19 cellular contexts compared by ENCODE assay signal in the genomic region with DNA sequence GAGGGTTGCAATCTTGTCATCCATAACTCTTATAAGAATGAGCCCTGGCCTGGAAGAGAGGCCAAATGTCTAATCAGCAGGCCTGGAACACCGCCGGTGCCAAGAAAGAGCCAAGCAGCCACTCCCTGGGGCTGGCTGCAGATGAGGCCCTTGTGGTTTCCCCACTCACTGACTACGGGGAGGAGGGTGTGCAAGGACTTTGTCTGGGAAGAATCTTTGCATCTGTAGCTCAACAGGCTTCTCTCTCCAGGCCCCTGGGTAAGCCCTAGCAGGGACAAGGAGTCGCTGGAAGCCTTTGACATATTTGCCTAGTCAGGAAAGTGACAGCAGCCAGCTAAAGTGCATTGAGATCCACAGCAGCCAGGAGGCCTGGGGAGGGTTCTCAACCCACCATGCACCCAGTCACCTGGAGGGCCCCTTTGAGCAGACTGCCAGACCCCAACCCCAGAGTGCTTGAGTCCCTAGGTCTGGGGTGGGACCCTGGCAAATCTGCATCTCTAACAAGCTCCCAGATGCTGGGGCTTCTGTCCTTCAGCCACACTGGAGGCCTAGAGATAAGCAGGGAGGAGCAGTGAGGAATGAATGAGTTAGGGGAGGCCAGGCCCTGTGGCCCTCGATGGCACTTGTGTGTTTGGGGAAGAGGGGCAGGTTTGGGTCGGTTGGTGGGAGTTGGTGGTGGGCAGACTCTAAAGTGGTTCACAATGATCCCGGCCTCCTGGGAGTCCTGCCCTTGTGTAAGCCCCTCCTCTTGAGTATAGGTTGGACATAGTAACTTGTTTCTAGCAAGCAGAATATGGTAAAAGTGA. TPM values are rescaled to one million over a fixed set of nuclear protein-coding genes. Genes with fewer than 3 reads are reported as not detected.
A peak's percentile ranks its signal among the peaks of the same experiment; 100 is the strongest.
DNase-seq lines count a peak whose midpoint lies in the region; TF ChIP-seq lines count a peak whose summit lies in the region.
"Had no signal": no experiment of that assay in that cellular context is flagged by ENCODE, and none has a peak within 500 bp of the region (broad histone marks: within the 10 kb centered on the region; RNA-seq: fewer than 3 reads in every experiment).

No MANE protein-coding gene starts in this region.

- H3K9me3 ChIP-seq in sigmoid colon, result no peaks in the 10 kb centered on the region
- H3K9me3 ChIP-seq: uterus had no signal

- H2BK120ac ChIP-seq in mesendoderm (ENCODE audit: low read depth, low read length), result no peak overlapping the region

- TF ChIP-seq EP300 in sigmoid colon (IDR thresholded peaks at IDR 0.05), result no peak

- TF ChIP-seq CTCF in sigmoid colon (IDR thresholded peaks at IDR 0.05), result no peak

- no peak overlapping the region for H2BK15ac ChIP-seq in mesendoderm (replicated peaks; ENCODE audit: low read depth)

- H2AK5ac ChIP-seq in mesendoderm (ENCODE audit: low read length), result no peak overlapping the region

- H2BK5ac ChIP-seq in mesendoderm (ENCODE audit: low read length), result no peak overlapping the region

- H4K8ac ChIP-seq in mesendoderm (ENCODE audit: low read depth, low read length), result no peak overlapping the region

- no peak for TF ChIP-seq POLR2A in sigmoid colon (IDR thresholded peaks at IDR 0.05)

- WGBS in sigmoid colon, 2 donors, result 59 to 72% methylated on average over 7 of the region's 7 CpGs
- no CpG with 5 or more reads among the region's 7 CpGs for WGBS in mesendoderm (ENCODE audit: extremely low coverage, insufficient coverage, low lambda C conversion rate)

- H3K56ac ChIP-seq in mesendoderm (ENCODE audit: low read length), result no peak overlapping the region

- no peaks in the 10 kb centered on the region for H3K79me1 ChIP-seq in mesendoderm (ENCODE audit: low read length)

- H3K9ac ChIP-seq in mesendoderm (ENCODE audit: low read length), result no peak overlapping the region

- no peaks in the 10 kb centered on the region for H3K27me3 ChIP-seq in sigmoid colon
- H3K27me3 ChIP-seq in mesendoderm (ENCODE audit: insufficient read depth, low read length, poor library complexity), result no peaks in the 10 kb centered on the region
- H3K27me3 ChIP-seq: uterus had no signal

- H3K27ac ChIP-seq in sigmoid colon, result no peak overlapping the region
- H3K27ac ChIP-seq in mesendoderm (ENCODE audit: low read depth, low read length), result no peak overlapping the region
- H3K27ac ChIP-seq: uterus had no signal

- H3K36me3 ChIP-seq in sigmoid colon, result no peaks in the 10 kb centered on the region
- H3K36me3 ChIP-seq in mesendoderm (ENCODE audit: control insufficient read depth, insufficient read depth, low read length), result no peaks in the 10 kb centered on the region
- H3K36me3 ChIP-seq: uterus had no signal

- H3K4me3 ChIP-seq in sigmoid colon (no peak overlapping the region), mesendoderm (ENCODE audit: low read length) (no peak overlapping the region)
- H3K4me3 ChIP-seq: uterus had no signal

- H3K18ac ChIP-seq in mesendoderm (ENCODE audit: low read length), result no peak overlapping the region

- H3K4me1 ChIP-seq in sigmoid colon, result peaks cover 0 to 9% (median 2%) of the 10 kb centered on the region in 4 donors
- no peaks in the 10 kb centered on the region for H3K4me1 ChIP-seq in mesendoderm (ENCODE audit: control insufficient read depth, low read depth, low read length)
- H3K4me1 ChIP-seq: uterus had no signal

- no peak overlapping the region for H3K23ac ChIP-seq in mesendoderm (ENCODE audit: low read length)

- no peak overlapping the region for H4K5ac ChIP-seq in mesendoderm (ENCODE audit: low read length)

- H3K4me2 ChIP-seq in mesendoderm (ENCODE audit: low read length), result no peak overlapping the region

- intact Hi-C loops in cardiac septum (cut with DNase I), result no loop called here
- intact Hi-C loops in sigmoid colon (cut with DNase I), result no loop called here

- H3K79me2 ChIP-seq in mesendoderm (ENCODE audit: control insufficient read depth, insufficient read depth, low read length), result no peaks in the 10 kb centered on the region

- no peak overlapping the region for H3K4ac ChIP-seq in mesendoderm (ENCODE audit: low read depth, low read length)

- peak; percentile 24 for DNase-seq in GF-D8 (lab: John Stamatoyannopoulos, UW)
- peak; percentile 28 for DNase-seq in RPMI7951 (ENCODE audit: low read depth)
- DNase-seq in cardiac septum (ENCODE audit: low spot score), result peak; percentile 69
- DNase-seq in sigmoid colon, result peak; percentile 55
- no peak for DNase-seq in epidermal melanocyte (ENCODE audit: insufficient read length, low spot score)
- no peak for DNase-seq in mesendoderm
- DNase-seq in NCI-H2196 (lab: John Stamatoyannopoulos, UW; ENCODE audit: unreplicated experiment), result no peak
- DNase-seq in A172 (ENCODE audit: low spot score), result no peak
- DNase-seq: activated naive CD4-positive, alpha-beta T cell treated with anti-CD3 and anti-CD28 coated beads, Interleukin-2, amount 10 ng/mL, durations not matched to agents 7 days and 5 days; EL; endodermal cell; glutamatergic neuron; islet precursor cell; NCI-H187 treated with DMSO at 0.1 percent for 48 hours; NCI-H748 treated with DMSO at 0.1 percent for 48 hours; stimulated activated CD4-positive, alpha-beta T cell treated with anti-CD3 and anti-CD28 coated beads, Interleukin-2, amount 100 ng/mL, for 48 hours had no signal

RNA-seq across cellular contexts. Expression of gene LRTM2, which starts 13.9 kb away (rescaled TPM):
- total RNA-seq in RPMI7951 (2014; rRNA removed; shearing (Covaris generic)), result not detected in 2 replicates
- total RNA-seq in cardiac septum, result not detected
- total RNA-seq in sigmoid colon, result under 1 TPM in 1 of 4 donors, not detected in 3; 0.41 TPM
- polyA plus RNA-seq in sigmoid colon, result under 1 TPM in 1 of 3 donors, not detected in 2; 0.09 TPM
- not detected for polyA plus RNA-seq in mesendoderm (2013, experiment 1 of 2)
- polyA plus RNA-seq in mesendoderm (2013, experiment 2 of 2), result 0.04 TPM
- total RNA-seq in A172 (2014; rRNA removed; shearing (Covaris generic)), result not detected in 2 replicates
- total RNA-seq: activated CD8-positive, alpha-beta memory T cell treated with anti-CD3 and anti-CD28 coated beads for 36 hours; pulmonary artery endothelial cell; uterus had no signal

Comparison
In these comparisons a context has a peak if more than half of its experiments do, and no peak if none do; other contexts are left out.
1. DNase-seq: peak in GF-D8 (single experiment), RPMI7951 (single experiment), cardiac septum (single experiment) and sigmoid colon (single experiment); none in epidermal melanocyte (single experiment), mesendoderm (single experiment), NCI-H2196 (single experiment) and A172 (single experiment).